12 cellular contexts compared by ENCODE assay signal in the genomic region with DNA sequence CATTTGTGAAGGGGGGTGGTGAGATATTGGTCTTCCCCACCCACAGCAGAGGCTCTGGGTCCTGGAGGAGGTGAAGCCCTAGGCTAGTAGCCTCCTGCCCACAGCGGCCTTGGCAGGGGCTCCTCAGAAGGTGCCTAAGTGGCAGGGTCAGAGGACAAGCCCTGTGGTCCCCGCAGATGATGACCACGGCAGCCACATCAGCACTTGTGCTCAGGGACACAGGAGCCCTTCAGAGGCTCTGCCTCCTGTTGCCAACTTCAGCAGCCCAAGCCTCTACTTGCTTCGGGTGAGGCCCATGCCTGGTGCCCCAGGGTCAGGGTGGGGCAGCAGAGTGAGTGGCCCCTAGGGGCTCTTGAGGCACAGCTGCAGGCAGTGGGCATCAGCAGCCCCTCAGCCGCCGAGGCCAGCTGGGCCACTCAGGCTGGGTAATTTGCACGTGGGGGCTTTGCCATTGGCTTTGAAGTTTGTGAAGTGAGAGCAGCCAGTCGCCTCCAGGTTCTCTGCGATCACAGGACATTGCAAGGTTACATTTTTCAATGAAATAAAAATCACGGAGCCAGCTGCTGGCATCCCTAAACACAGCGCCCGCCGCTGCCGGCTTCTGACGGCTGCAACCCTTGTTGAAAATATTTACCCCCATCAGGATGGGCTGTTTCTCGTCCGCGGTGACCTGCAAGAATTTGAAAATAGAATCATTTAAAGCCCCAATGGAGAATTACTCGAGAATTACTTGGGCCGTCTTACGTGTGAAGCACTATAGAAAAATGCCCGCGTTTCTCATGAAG.
"Had no signal": no experiment of that assay in that cellular context is flagged by ENCODE, and none has a peak within 500 bp of the region (broad histone marks: within the 10 kb centered on the region; RNA-seq: fewer than 3 reads in every experiment).

No MANE protein-coding gene starts in this region.

- H3K4me1 ChIP-seq: prostate gland, SJCRH30, upper lobe of left lung had no signal

- H3K9me3 Mint-ChIP-seq: mesothelial cell of epicardium had no signal

- H3K9me3 ChIP-seq: esophagus muscularis mucosa, neutrophil, prostate gland, SJCRH30, upper lobe of left lung had no signal

- H3K36me3 Mint-ChIP-seq: activated naive CD4-positive, alpha-beta T cell treated with anti-CD3 and anti-CD28 coated beads, Interleukin-2, amount 50 U/mL, for 72 hours; mesothelial cell of epicardium had no signal

- H3K27me3 ChIP-seq: neutrophil, upper lobe of left lung had no signal

- H3K36me3 ChIP-seq: esophagus muscularis mucosa, neutrophil, prostate gland, SJCRH30, upper lobe of left lung had no signal

- DNase-seq: activated CD4-positive, alpha-beta memory T cell treated with anti-CD3 and anti-CD28 coated beads, Interleukin-2, amount 10 ng/mL, durations not matched to agents 7 days and 5 days; activated CD4-positive, alpha-beta T cell treated with anti-CD3 and anti-CD28 coated beads for 1 hour; foreskin fibroblast; SJCRH30; stimulated activated CD4-positive, alpha-beta T cell treated with anti-CD3 and anti-CD28 coated beads, Interleukin-2, amount 100 ng/mL, for 48 hours; stimulated activated naive CD4-positive, alpha-beta T cell treated with Interleukin-2 at 50 U/mL for 16 hours; upper lobe of left lung had no signal

- H3K4me3 Mint-ChIP-seq: activated CD4-positive, alpha-beta memory T cell treated with anti-CD3 and anti-CD28 coated beads, Interleukin-2, amount 10 ng/mL, durations not matched to agents 7 days and 5 days; mesothelial cell of epicardium had no signal

- H3K27ac ChIP-seq: esophagus muscularis mucosa, neutrophil, prostate gland, SJCRH30, upper lobe of left lung had no signal

- H3K27ac Mint-ChIP-seq: activated CD4-positive, alpha-beta memory T cell treated with anti-CD3 and anti-CD28 coated beads, Interleukin-2, amount 10 ng/mL, durations not matched to agents 7 days and 5 days; activated naive CD4-positive, alpha-beta T cell treated with anti-CD3 and anti-CD28 coated beads, Interleukin-2, amount 50 U/mL, for 72 hours; mesothelial cell of epicardium had no signal

- H3K4me3 ChIP-seq: esophagus muscularis mucosa, prostate gland, SJCRH30, upper lobe of left lung had no signal

- ATAC-seq: activated naive CD4-positive, alpha-beta T cell treated with anti-CD3 and anti-CD28 coated beads, Interleukin-2, amount 50 U/mL, for 72 hours had no signal

- H3K27me3 Mint-ChIP-seq: activated CD4-positive, alpha-beta memory T cell treated with anti-CD3 and anti-CD28 coated beads, Interleukin-2, amount 10 ng/mL, durations not matched to agents 7 days and 5 days had no signal

- H3K4me1 Mint-ChIP-seq: activated CD4-positive, alpha-beta memory T cell treated with anti-CD3 and anti-CD28 coated beads, Interleukin-2, amount 10 ng/mL, durations not matched to agents 7 days and 5 days; mesothelial cell of epicardium had no signal
